ENCODE assay signal across 8 cellular contexts in genomic region chr2:42046819-42047487, GRCh38.
A peak's percentile ranks its signal among the peaks of the same experiment; 100 is the strongest.
DNase-seq lines count a peak whose midpoint lies in the region; ATAC-seq and FAIRE-seq lines count a peak whose summit lies in the region.

No MANE protein-coding gene starts in this region.

- DNase-seq in COLO668 (lab: John Stamatoyannopoulos, UW; ENCODE audit: unreplicated experiment) = peak; percentile 37
- no peak for DNase-seq in HTR-8/SVneo (ENCODE audit: insufficient read length, low spot score)
- no peak for DNase-seq in stimulated activated effector memory CD8-positive, alpha-beta T cell treated with anti-CD3 and anti-CD28 coated beads, Interleukin-12 subunit alpha, Interleukin-12 subunit beta, amount 100 ng/mL, for 72 hours (ENCODE audit: low spot score in 2 of 2)
- no peak for DNase-seq in NK-92 treated with Interleukin-12 subunit alpha and Interleukin-12 subunit beta, amount 100 ng/mL, for 24 hours (lab: John Stamatoyannopoulos, UW)
- no peak for DNase-seq in NCI-H345 (lab: John Stamatoyannopoulos, UW)

- H3K9me3 Mint-ChIP-seq in activated naive CD8-positive, alpha-beta T cell (ENCODE audit: low read depth) = no peaks in the 10 kb centered on the region
- no peaks in the 10 kb centered on the region for H3K9me3 Mint-ChIP-seq in stimulated activated effector memory CD8-positive, alpha-beta T cell treated with anti-CD3 and anti-CD28 coated beads, Interleukin-12 subunit alpha, Interleukin-12 subunit beta, amount 100 ng/mL, for 72 hours

- H3K36me3 Mint-ChIP-seq in activated naive CD8-positive, alpha-beta T cell = no peaks in the 10 kb centered on the region
- no peaks in the 10 kb centered on the region for H3K36me3 Mint-ChIP-seq in stimulated activated effector memory CD8-positive, alpha-beta T cell treated with anti-CD3 and anti-CD28 coated beads, Interleukin-12 subunit alpha, Interleukin-12 subunit beta, amount 100 ng/mL, for 72 hours

- H3K9me3 ChIP-seq in iPS-18c (ENCODE audit: control insufficient read depth, insufficient read depth, low read length) = peaks cover 3% of the 10 kb centered on the region

- H3K4me3 Mint-ChIP-seq in activated naive CD8-positive, alpha-beta T cell = peak overlapping the region; percentile 83
- H3K4me3 Mint-ChIP-seq in stimulated activated effector memory CD8-positive, alpha-beta T cell treated with anti-CD3 and anti-CD28 coated beads, Interleukin-12 subunit alpha, Interleukin-12 subunit beta, amount 100 ng/mL, for 72 hours = peak overlapping the region; percentile 50

- H3K27me3 Mint-ChIP-seq in activated naive CD8-positive, alpha-beta T cell = peaks cover 20% of the 10 kb centered on the region

- FAIRE-seq in HTR-8/SVneo (lab: Jason Lieb, UNC) = peak; percentile 69

- H3K4me1 Mint-ChIP-seq in activated naive CD8-positive, alpha-beta T cell (ENCODE audit: low read depth) = peaks cover 4% of the 10 kb centered on the region
- H3K4me1 Mint-ChIP-seq in stimulated activated effector memory CD8-positive, alpha-beta T cell treated with anti-CD3 and anti-CD28 coated beads, Interleukin-12 subunit alpha, Interleukin-12 subunit beta, amount 100 ng/mL, for 72 hours = peaks cover 6% of the 10 kb centered on the region

- no peak for ATAC-seq in stimulated activated effector memory CD8-positive, alpha-beta T cell treated with anti-CD3 and anti-CD28 coated beads, Interleukin-12 subunit alpha, Interleukin-12 subunit beta, amount 100 ng/mL, for 72 hours
- no peak for ATAC-seq in GM18867 (IDR thresholded peaks at IDR 0.05; ENCODE audit: unreplicated experiment)

- H3K4me3 ChIP-seq in iPS-18c (ENCODE audit: insufficient read depth, low read depth, low read length) = peak overlapping the region; percentile 62

- no peak overlapping the region for H3K27ac Mint-ChIP-seq in activated naive CD8-positive, alpha-beta T cell
- no peak overlapping the region for H3K27ac Mint-ChIP-seq in stimulated activated effector memory CD8-positive, alpha-beta T cell treated with anti-CD3 and anti-CD28 coated beads, Interleukin-12 subunit alpha, Interleukin-12 subunit beta, amount 100 ng/mL, for 72 hours
